ENCODE assay signal across 32 cellular contexts in the genomic region with DNA sequence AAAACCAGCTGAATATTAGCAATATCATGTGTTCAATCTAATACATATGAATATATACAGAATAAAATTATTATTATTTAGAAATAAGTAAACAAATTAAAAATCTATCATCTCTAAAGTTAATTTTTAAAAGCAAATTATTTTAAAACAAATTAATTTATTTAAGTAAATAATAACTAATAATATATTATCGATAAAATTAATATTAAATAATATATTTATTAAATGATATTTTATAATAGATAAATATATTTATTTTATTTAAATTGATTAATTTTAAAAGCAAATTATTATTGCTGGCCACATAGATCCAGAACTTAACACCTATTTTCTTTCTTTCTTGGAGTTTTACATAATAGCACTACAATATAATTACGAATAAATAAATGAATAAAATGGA. TPM values are rescaled to one million over a fixed set of nuclear protein-coding genes. Genes with fewer than 3 reads are reported as not detected.
"Had no signal": no experiment of that assay in that cellular context is flagged by ENCODE, and none has a peak within 500 bp of the region (broad histone marks: within the 10 kb centered on the region; RNA-seq: fewer than 3 reads in every experiment).

No MANE protein-coding gene starts in this region.

- H3K9ac ChIP-seq: neural progenitor cell had no signal

- ATAC-seq: effector memory CD8-positive, alpha-beta T cell; esophagus mucosa; gastroesophageal sphincter; heart left ventricle; left cardiac atrium; left lung; mucosa of descending colon; sciatic nerve; stimulated activated effector memory CD8-positive, alpha-beta T cell treated with anti-CD3 and anti-CD28 coated beads, Interleukin-12 subunit alpha, Interleukin-12 subunit beta, amount 100 ng/mL, for 72 hours had no signal

- H3K36me3 ChIP-seq: gastroesophageal sphincter, left lung, neural progenitor cell, prostate gland, right atrium auricular region, tibial artery had no signal

- H3K4me1 ChIP-seq: gastroesophageal sphincter, heart left ventricle, left lung, neural progenitor cell, prostate gland, right atrium auricular region, stomach, tibial artery had no signal

- H3K4me3 ChIP-seq: gastroesophageal sphincter, heart left ventricle, hepatocyte, left lung, mucosa of descending colon, neural progenitor cell, prostate gland, right atrium auricular region, stomach, tibial artery had no signal

- DNase-seq: cortex of kidney; effector memory CD8-positive, alpha-beta T cell; foreskin fibroblast; heart left ventricle; left cardiac atrium; left lung; mesenchymal stem cell; mucosa of descending colon; naive B cell; stimulated activated CD4-positive, alpha-beta T cell treated with anti-CD3 and anti-CD28 coated beads, Interleukin-2, amount 100 ng/mL, for 24 hours; stimulated activated CD4-positive, alpha-beta T cell treated with anti-CD3 and anti-CD28 coated beads, Interleukin-4, amount 100 ng/mL, for 24 hours; stimulated activated naive CD4-positive, alpha-beta T cell treated with Interleukin-2 at 50 U/mL for 16 hours; stomach; tibial artery had no signal

- H3K27ac ChIP-seq: epithelial cell of prostate, gastroesophageal sphincter, heart left ventricle, hepatocyte, left lung, neural progenitor cell, prostate gland, right atrium auricular region, stomach, tibial artery had no signal

- H3K9me3 ChIP-seq: gastroesophageal sphincter, heart left ventricle, left lung, mucosa of descending colon, prostate gland, right atrium auricular region, stomach, tibial artery had no signal

RNA-seq across cellular contexts. Expression of a gene that starts 22.2 kb away (rescaled TPM):
- total RNA-seq: dermis microvascular lymphatic vessel endothelial cell, esophagus mucosa, gastroesophageal sphincter, heart left ventricle, kidney epithelial cell, left cardiac atrium, left lung, lower leg skin, lung microvascular endothelial cell, mesothelial cell of epicardium, mucosa of descending colon, osteoblast, right atrium auricular region, sciatic nerve, stomach, subcutaneous adipose tissue, temporal lobe, urinary bladder had no signal
- polyA plus RNA-seq: heart left ventricle, stomach, urinary bladder had no signal

RNA-seq across cellular contexts. Expression of a gene that starts 55.2 kb away (rescaled TPM):
- total RNA-seq: kidney epithelial cell, mesothelial cell of epicardium had no signal
- polyA plus RNA-seq: hepatocyte had no signal
